1 cellular context compared by ENCODE assay signal in genomic region chr14:75402867-75403413, GRCh38.
TF ChIP-seq lines count a peak whose summit lies in the region.

No MANE protein-coding gene starts in this region.

TF ChIP-seq in K562, 482 proteins besides CTCF, POLR2A, EP300 and RAD21 (continued from another document):
- TF ChIP-seq PREB (CRISPR knock-in tag; IDR thresholded peaks at IDR 0.05) (no peak), MTA1 (IDR thresholded peaks at IDR 0.05; ENCODE audit: borderline replicate concordance) (no peak), ZNF445 (CRISPR knock-in tag; IDR thresholded peaks at IDR 0.05; ENCODE audit: low read depth) (no peak), GATA2 (CRISPR knock-in tag; IDR thresholded peaks at IDR 0.05) (no peak), ZEB2 (IDR thresholded peaks at IDR 0.05) (no peak), RBM25 (IDR thresholded peaks at IDR 0.05; ENCODE audit: low read depth, low read length, severe bottlenecking) (peak; percentile 58), RAD51 (IDR thresholded peaks at IDR 0.05; ENCODE audit: borderline replicate concordance, low read depth) (no peak), HEY1 (CRISPR knock-in tag; IDR thresholded peaks at IDR 0.05; ENCODE audit: borderline replicate concordance) (no peak), NCOA6 (IDR thresholded peaks at IDR 0.05) (no peak), NCOR1 (IDR thresholded peaks at IDR 0.05) (no peak), HCFC1 (IDR thresholded peaks at IDR 0.05; ENCODE audit: low read depth, low read length) (peak; percentile 64), ELF4 (CRISPR knock-in tag; IDR thresholded peaks at IDR 0.05) (no peak), SP2 (IDR thresholded peaks at IDR 0.05; ENCODE audit: extremely low read depth, low read depth, low read length, poor library complexity, severe bottlenecking) (no peak), ZNF740 (CRISPR knock-in tag; IDR thresholded peaks at IDR 0.05) (no peak), ZNF740 (tag; IDR thresholded peaks at IDR 0.05) (no peak), RFX1 (IDR thresholded peaks at IDR 0.05) (peak; percentile 72), ZNF384 (IDR thresholded peaks at IDR 0.05; ENCODE audit: low read depth, low read length) (no peak), RBFOX2 (IDR thresholded peaks at IDR 0.05; ENCODE audit: low read depth, low read length) (no peak), ZNF121 (CRISPR knock-in tag; conservative IDR thresholded peaks at IDR 0.05) (no peak), YY1 (IDR thresholded peaks at IDR 0.05; ENCODE audit: borderline replicate concordance in 1 of 3, control insufficient read depth in 1 of 3, extremely low read depth in 1 of 3, insufficient read depth in 3 of 3, insufficient read length in 1 of 3, insufficient replicate concordance in 2 of 3, low read depth in 1 of 3, low read length in 2 of 3) (peak in 1 of 3 experiments; percentile 47), ZNF143 (CRISPR knock-in tag; IDR thresholded peaks at IDR 0.05) (peak; percentile 51; the same call in 1 of the 2 replicates), JUND (IDR thresholded peaks at IDR 0.05; ENCODE audit: borderline replicate concordance, low read depth, low read length) (no peak), JUND (tag; IDR thresholded peaks at IDR 0.05; ENCODE audit: borderline replicate concordance, low read depth, low read length) (no peak), ZNF253 (CRISPR knock-in tag; conservative IDR thresholded peaks at IDR 0.05) (no peak), PHF8 (IDR thresholded peaks at IDR 0.05; ENCODE audit: borderline replicate concordance, low read length) (no peak), KLF6 (CRISPR knock-in tag; IDR thresholded peaks at IDR 0.05; ENCODE audit: borderline replicate concordance) (no peak), PHF20 (IDR thresholded peaks at IDR 0.05; ENCODE audit: partially characterized antibody) (no peak), U2AF2 (optimal IDR thresholded peaks at IDR 0.05; ENCODE audit: low read depth, low read length) (no peak), PPARD (CRISPR knock-in tag; IDR thresholded peaks at IDR 0.05) (no peak), ZNF431 (CRISPR knock-in tag; IDR thresholded peaks at IDR 0.05) (no peak), RCOR1 (IDR thresholded peaks at IDR 0.05; ENCODE audit: borderline replicate concordance in 1 of 2, low read depth in 2 of 2, low read length in 2 of 2) (0 out of 4 replicates have a peak, but pooled peaks of 1 of the 2 experiments have one; percentile 17), MAFF (IDR thresholded peaks at IDR 0.05; ENCODE audit: low read length) (no peak), ZNF436 (CRISPR knock-in tag; IDR thresholded peaks at IDR 0.05) (no peak), ZNF668 (CRISPR knock-in tag; IDR thresholded peaks at IDR 0.05) (no peak), ZNF79 (CRISPR knock-in tag; IDR thresholded peaks at IDR 0.05; ENCODE audit: low read depth) (no peak), CREB3L1 (IDR thresholded peaks at IDR 0.05; ENCODE audit: borderline replicate concordance, low read depth) (no peak), GABPA (tag; conservative IDR thresholded peaks at IDR 0.05; ENCODE audit: low read depth) (no peak), MCM5 (IDR thresholded peaks at IDR 0.05; ENCODE audit: low read depth) (no peak), ZKSCAN8 (CRISPR knock-in tag; IDR thresholded peaks at IDR 0.05) (no peak), RBM14 (IDR thresholded peaks at IDR 0.05; ENCODE audit: borderline replicate concordance, insufficient read depth, low read depth, low read length) (no peak), BDP1 (IDR thresholded peaks at IDR 0.05; ENCODE audit: insufficient read depth, insufficient read length) (no peak), PTRF (tag; IDR thresholded peaks at IDR 0.05) (no peak), BRF1 (IDR thresholded peaks at IDR 0.05; ENCODE audit: borderline replicate concordance, extremely low read depth, insufficient read length) (no peak), IRF2 (CRISPR knock-in tag; IDR thresholded peaks at IDR 0.05) (no peak), ZNF165 (CRISPR knock-in tag; IDR thresholded peaks at IDR 0.05; ENCODE audit: borderline replicate concordance) (no peak), ATF6 (CRISPR knock-in tag; IDR thresholded peaks at IDR 0.05) (no peak)
- TF ChIP-seq, protein P1, sequence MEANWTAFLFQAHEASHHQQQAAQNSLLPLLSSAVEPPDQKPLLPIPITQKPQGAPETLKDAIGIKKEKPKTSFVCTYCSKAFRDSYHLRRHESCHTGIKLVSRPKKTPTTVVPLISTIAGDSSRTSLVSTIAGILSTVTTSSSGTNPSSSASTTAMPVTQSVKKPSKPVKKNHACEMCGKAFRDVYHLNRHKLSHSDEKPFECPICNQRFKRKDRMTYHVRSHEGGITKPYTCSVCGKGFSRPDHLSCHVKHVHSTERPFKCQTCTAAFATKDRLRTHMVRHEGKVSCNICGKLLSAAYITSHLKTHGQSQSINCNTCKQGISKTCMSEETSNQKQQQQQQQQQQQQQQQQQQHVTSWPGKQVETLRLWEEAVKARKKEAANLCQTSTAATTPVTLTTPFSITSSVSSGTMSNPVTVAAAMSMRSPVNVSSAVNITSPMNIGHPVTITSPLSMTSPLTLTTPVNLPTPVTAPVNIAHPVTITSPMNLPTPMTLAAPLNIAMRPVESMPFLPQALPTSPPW (CRISPR knock-in tag; IDR thresholded peaks at IDR 0.05) = peak; percentile 36; the same call in 1 of the 2 replicates
- TF ChIP-seq, protein P2, sequence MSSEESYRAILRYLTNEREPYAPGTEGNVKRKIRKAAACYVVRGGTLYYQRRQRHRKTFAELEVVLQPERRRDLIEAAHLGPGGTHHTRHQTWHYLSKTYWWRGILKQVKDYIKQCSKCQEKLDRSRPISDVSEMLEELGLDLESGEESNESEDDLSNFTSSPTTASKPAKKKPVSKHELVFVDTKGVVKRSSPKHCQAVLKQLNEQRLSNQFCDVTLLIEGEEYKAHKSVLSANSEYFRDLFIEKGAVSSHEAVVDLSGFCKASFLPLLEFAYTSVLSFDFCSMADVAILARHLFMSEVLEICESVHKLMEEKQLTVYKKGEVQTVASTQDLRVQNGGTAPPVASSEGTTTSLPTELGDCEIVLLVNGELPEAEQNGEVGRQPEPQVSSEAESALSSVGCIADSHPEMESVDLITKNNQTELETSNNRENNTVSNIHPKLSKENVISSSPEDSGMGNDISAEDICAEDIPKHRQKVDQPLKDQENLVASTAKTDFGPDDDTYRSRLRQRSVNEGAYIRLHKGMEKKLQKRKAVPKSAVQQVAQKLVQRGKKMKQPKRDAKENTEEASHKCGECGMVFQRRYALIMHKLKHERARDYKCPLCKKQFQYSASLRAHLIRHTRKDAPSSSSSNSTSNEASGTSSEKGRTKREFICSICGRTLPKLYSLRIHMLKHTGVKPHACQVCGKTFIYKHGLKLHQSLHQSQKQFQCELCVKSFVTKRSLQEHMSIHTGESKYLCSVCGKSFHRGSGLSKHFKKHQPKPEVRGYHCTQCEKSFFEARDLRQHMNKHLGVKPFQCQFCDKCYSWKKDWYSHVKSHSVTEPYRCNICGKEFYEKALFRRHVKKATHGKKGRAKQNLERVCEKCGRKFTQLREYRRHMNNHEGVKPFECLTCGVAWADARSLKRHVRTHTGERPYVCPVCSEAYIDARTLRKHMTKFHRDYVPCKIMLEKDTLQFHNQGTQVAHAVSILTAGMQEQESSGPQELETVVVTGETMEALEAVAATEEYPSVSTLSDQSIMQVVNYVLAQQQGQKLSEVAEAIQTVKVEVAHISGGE (CRISPR knock-in tag; IDR thresholded peaks at IDR 0.05) = no peak
- TF ChIP-seq, protein P3, sequence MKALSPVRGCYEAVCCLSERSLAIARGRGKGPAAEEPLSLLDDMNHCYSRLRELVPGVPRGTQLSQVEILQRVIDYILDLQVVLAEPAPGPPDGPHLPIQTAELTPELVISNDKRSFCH (CRISPR knock-in tag; IDR thresholded peaks at IDR 0.05) = no peak
- TF ChIP-seq, protein P3 (tag; IDR thresholded peaks at IDR 0.05) = no peak
- TF ChIP-seq, protein P4, sequence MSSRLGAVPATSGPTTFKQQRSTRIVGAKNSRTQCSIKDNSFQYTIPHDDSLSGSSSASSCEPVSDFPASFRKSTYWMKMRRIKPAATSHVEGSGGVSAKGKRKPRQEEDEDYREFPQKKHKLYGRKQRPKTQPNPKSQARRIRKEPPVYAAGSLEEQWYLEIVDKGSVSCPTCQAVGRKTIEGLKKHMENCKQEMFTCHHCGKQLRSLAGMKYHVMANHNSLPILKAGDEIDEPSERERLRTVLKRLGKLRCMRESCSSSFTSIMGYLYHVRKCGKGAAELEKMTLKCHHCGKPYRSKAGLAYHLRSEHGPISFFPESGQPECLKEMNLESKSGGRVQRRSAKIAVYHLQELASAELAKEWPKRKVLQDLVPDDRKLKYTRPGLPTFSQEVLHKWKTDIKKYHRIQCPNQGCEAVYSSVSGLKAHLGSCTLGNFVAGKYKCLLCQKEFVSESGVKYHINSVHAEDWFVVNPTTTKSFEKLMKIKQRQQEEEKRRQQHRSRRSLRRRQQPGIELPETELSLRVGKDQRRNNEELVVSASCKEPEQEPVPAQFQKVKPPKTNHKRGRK (tag; IDR thresholded peaks at IDR 0.05) = no peak
TF ChIP-seq in K562: peak in this region for 7.
